9 cellular contexts compared by ENCODE assay signal in genomic region chr3:122030381-122031122, GRCh38. TPM values are rescaled to one million over a fixed set of nuclear protein-coding genes. Genes with fewer than 3 reads are reported as not detected.
DNase-seq lines count a peak whose midpoint lies in the region; ATAC-seq, FAIRE-seq and TF ChIP-seq lines count a peak whose summit lies in the region.
"Had no signal": no experiment of that assay in that cellular context is flagged by ENCODE, and none has a peak within 500 bp of the region (broad histone marks: within the 10 kb centered on the region; RNA-seq: fewer than 3 reads in every experiment).

No MANE protein-coding gene starts in this region.

- H3K27ac Mint-ChIP-seq in dendritic cell treated with granulocyte-macrophage colony-stimulating factor and Interleukin-4, amounts not matched to agents 40 ng/mL and 50 ng/mL, for 4 days = peak overlapping the region; percentile 21
- H3K27ac Mint-ChIP-seq in endothelial cell (ENCODE audit: unreplicated experiment) = no peak overlapping the region

- no peak overlapping the region for H3K4me3 ChIP-seq in ovary

- DNase-seq in GM03348 (ENCODE audit: low spot score) (peak; percentile 40), ovary (no peak), endothelial cell (ENCODE audit: low spot score) (no peak), retina (no peak), HTR-8/SVneo (ENCODE audit: insufficient read length, low spot score) (no peak)

- H3K36me3 Mint-ChIP-seq in dendritic cell treated with granulocyte-macrophage colony-stimulating factor and Interleukin-4, amounts not matched to agents 40 ng/mL and 50 ng/mL, for 4 days (ENCODE audit: low read depth) = peaks cover 3% of the 10 kb centered on the region
- H3K36me3 Mint-ChIP-seq in endothelial cell (ENCODE audit: low read depth, unreplicated experiment) = no peaks in the 10 kb centered on the region

- peak; percentile 43 for ATAC-seq in GM21367 (IDR thresholded peaks at IDR 0.05; ENCODE audit: unreplicated experiment)
- ATAC-seq in HG03460 (IDR thresholded peaks at IDR 0.05; ENCODE audit: unreplicated experiment) = peak; percentile 63

- TF ChIP-seq POLR2A in ovary (IDR thresholded peaks at IDR 0.05) = no peak

- no peaks in the 10 kb centered on the region for H3K4me1 ChIP-seq in ovary (ENCODE audit: insufficient read depth)

- H3K27me3 Mint-ChIP-seq in dendritic cell treated with granulocyte-macrophage colony-stimulating factor and Interleukin-4, amounts not matched to agents 40 ng/mL and 50 ng/mL, for 4 days = no peaks in the 10 kb centered on the region
- no peaks in the 10 kb centered on the region for H3K27me3 Mint-ChIP-seq in endothelial cell (ENCODE audit: unreplicated experiment)

- intact Hi-C loops in dendritic cell treated with granulocyte-macrophage colony-stimulating factor and Interleukin-4, amounts not matched to agents 40 ng/mL and 50 ng/mL, for 4 days (cut with micrococcal nuclease) = no loop called here
- intact Hi-C loops in ovary (cut with DNase I) = no loop called here

- no peak for FAIRE-seq in HTR-8/SVneo (lab: Jason Lieb, UNC)

- TF ChIP-seq EP300 in ovary (IDR thresholded peaks at IDR 0.05) = no peak

- no peak for TF ChIP-seq CTCF in ovary (IDR thresholded peaks at IDR 0.05)
- TF ChIP-seq CTCF in endothelial cell (IDR thresholded peaks at IDR 0.05; ENCODE audit: unreplicated experiment) = no peak

- no peak overlapping the region for H3K27ac ChIP-seq in ovary

- H3K9me3 Mint-ChIP-seq in dendritic cell treated with granulocyte-macrophage colony-stimulating factor and Interleukin-4, amounts not matched to agents 40 ng/mL and 50 ng/mL, for 4 days = peaks cover 14% of the 10 kb centered on the region
- H3K9me3 Mint-ChIP-seq in endothelial cell (ENCODE audit: unreplicated experiment) = peaks cover 2% of the 10 kb centered on the region

- no peaks in the 10 kb centered on the region for H3K9me3 ChIP-seq in ovary

- no peaks in the 10 kb centered on the region for H3K36me3 ChIP-seq in ovary

- H3K4me3 Mint-ChIP-seq in dendritic cell treated with granulocyte-macrophage colony-stimulating factor and Interleukin-4, amounts not matched to agents 40 ng/mL and 50 ng/mL, for 4 days = no peak overlapping the region
- no peak overlapping the region for H3K4me3 Mint-ChIP-seq in endothelial cell (ENCODE audit: unreplicated experiment)

- peaks cover 21% of the 10 kb centered on the region for H3K4me1 Mint-ChIP-seq in dendritic cell treated with granulocyte-macrophage colony-stimulating factor and Interleukin-4, amounts not matched to agents 40 ng/mL and 50 ng/mL, for 4 days (ENCODE audit: low read depth)
- H3K4me1 Mint-ChIP-seq in endothelial cell (ENCODE audit: unreplicated experiment) = no peaks in the 10 kb centered on the region

- WGBS in ovary, 3 donors = 77 to 83% (median 77%) methylated on average over 3 of the region's 3 CpGs

- no peaks in the 10 kb centered on the region for H3K27me3 ChIP-seq in ovary

RNA-seq across cellular contexts. Expression of gene ILDR1, which starts 8.5 kb away (rescaled TPM):
- total RNA-seq in ovary (1 to 10 TPM in 1 of 7 donors, under 1 TPM in 4, not detected in 2; 0.48 to 3.0 (median 0.71) TPM), endothelial cell (ENCODE audit: unreplicated experiment) (not detected)
- polyA plus RNA-seq in ovary = 1 to 10 TPM in 1 of 2 donors, not detected in 1; 1.9 TPM
- total RNA-seq: mesenteric fat pad had no signal

RNA-seq across cellular contexts. Expression of gene CD86, which starts 24.6 kb away (rescaled TPM):
- total RNA-seq in ovary (1 to 10 TPM; 1.5 to 4.8 (median 3.5) TPM), endothelial cell (ENCODE audit: unreplicated experiment) (not detected)
- 1 to 10 TPM in 1 of 2 donors, under 1 TPM in 1; 0.85 to 8.7 TPM for polyA plus RNA-seq in ovary
